Comparison of ENCODE assay signal across 8 cellular contexts in genomic region chr18:5073026-5073944, GRCh38.
DNase-seq lines count a peak whose midpoint lies in the region; ATAC-seq and TF ChIP-seq lines count a peak whose summit lies in the region.

No MANE protein-coding gene starts in this region.

- H3K4me1 ChIP-seq in mammary epithelial cell (ENCODE audit: insufficient read depth, low read length) (no peaks in the 10 kb centered on the region), lung (ENCODE audit: control insufficient read depth in 2 of 2, insufficient read depth in 2 of 2, low read length in 2 of 2) (no peaks in the 10 kb centered on the region)

- H3K4me3 ChIP-seq in mammary epithelial cell (replicated peaks in 1 of 3; ENCODE audit: insufficient read depth in 1 of 3, low read depth in 2 of 3, low read length in 3 of 3) (no peak overlapping the region), lung (no peak overlapping the region)

- H3K27ac ChIP-seq in mammary epithelial cell (ENCODE audit: insufficient read depth, low read depth, low read length) (no peak overlapping the region), lung (ENCODE audit: low read depth in 1 of 2, low read length in 1 of 2) (no peak overlapping the region)

- intact Hi-C loops in mammary epithelial cell (cut with micrococcal nuclease) = loop anchor here (1.0 to 10.0 kb wide), 4 partner anchors 33 to 1814 kb away; no protein-coding TSS in a partner anchor

- H2AFZ ChIP-seq in mammary epithelial cell (ENCODE audit: low read depth, low read length) = no peak overlapping the region

- 38% methylated on average over 9 of the region's 9 CpGs for WGBS in mammary epithelial cell (ENCODE audit: low coverage, missing lambda C conversion rate)
- 41 to 55% methylated on average over 9 of the region's 9 CpGs for WGBS in lung, 2 donors

- dilution Hi-C loops in mammary epithelial cell (cut with HindIII; ENCODE audit: low sequenced_read_pairs) = no loop called here

- no peaks in the 10 kb centered on the region for H4K20me1 ChIP-seq in mammary epithelial cell (ENCODE audit: insufficient read depth, low read length)

- H3K36me3 ChIP-seq in mammary epithelial cell (ENCODE audit: insufficient read depth, low read length) = no peaks in the 10 kb centered on the region
- H3K36me3 ChIP-seq in lung (ENCODE audit: control insufficient read depth in 2 of 2, insufficient read depth in 2 of 2, low read length in 2 of 2) = no peaks in the 10 kb centered on the region

- BruUV-seq in mammary epithelial cell (replicated peaks; lab: Mats Ljungman, UMichigan) = no TSS peak

- H3K79me2 ChIP-seq in mammary epithelial cell (ENCODE audit: insufficient read depth, low read length) = no peaks in the 10 kb centered on the region

- H3K9ac ChIP-seq in mammary epithelial cell (ENCODE audit: insufficient read depth, low read length) = no peak overlapping the region

- DNase-seq in D341Med (ENCODE audit: low spot score) = peak; percentile 76
- DNase-seq in NOMO-1 treated with dmso at 0.1 percent for 144 hours (lab: John Stamatoyannopoulos, UW; ENCODE audit: unreplicated experiment) = peak; percentile 4
- peak; percentile 4 for DNase-seq in mammary epithelial cell
- no peak for DNase-seq in lung (ENCODE audit: low spot score)
- no peak for DNase-seq in epidermal melanocyte (ENCODE audit: insufficient read length, low spot score)

- H3K9me3 ChIP-seq in mammary epithelial cell (replicated peaks; ENCODE audit: insufficient read depth, low read length) (peaks cover 2% of the 10 kb centered on the region), lung (ENCODE audit: control insufficient read depth in 2 of 2, insufficient read depth in 1 of 2, low read length in 1 of 2) (no peaks in the 10 kb centered on the region)

- H3K27me3 ChIP-seq in mammary epithelial cell (ENCODE audit: insufficient read depth, low read length) = no peaks in the 10 kb centered on the region
- no peaks in the 10 kb centered on the region for H3K27me3 ChIP-seq in lung (ENCODE audit: control insufficient read depth, insufficient read depth)

- no peak overlapping the region for H3K4me2 ChIP-seq in mammary epithelial cell (ENCODE audit: insufficient read depth, low read depth, low read length)

- CTCF ChIA-PET in mammary epithelial cell (lab: Charles Lee; ENCODE audit: low non-redundant PET) = no interaction called here

- peak; percentile 63 for ATAC-seq in GM18873 (IDR thresholded peaks at IDR 0.05; ENCODE audit: low FRiP score, unreplicated experiment)
- ATAC-seq in HG03521 (IDR thresholded peaks at IDR 0.05; ENCODE audit: unreplicated experiment) = peak; percentile 62
- peak; percentile 64 for ATAC-seq in lung (ENCODE audit: insufficient read depth, low FRiP score)
- no peak for ATAC-seq in GM19455 (IDR thresholded peaks at IDR 0.05; ENCODE audit: unreplicated experiment)

- in situ Hi-C loops in mammary epithelial cell (cut with MboI; ENCODE audit: low sequenced_read_pairs in 2 of 2) = loop anchor here in 1 of 2 donors (25.0 kb wide), 1 partner anchor 961 kb away; no protein-coding TSS in a partner anchor

- TF ChIP-seq CTCF in mammary epithelial cell (conservative IDR thresholded peaks at IDR 0.05 in 1 of 2, IDR thresholded peaks at IDR 0.05 in 1 of 2; ENCODE audit: extremely low read depth in 1 of 2, insufficient read depth in 1 of 2, low read depth in 1 of 2, low read length in 2 of 2) (peak; percentile 34 to 54), lung (IDR thresholded peaks at IDR 0.05; ENCODE audit: control extremely low read depth, extremely low read depth) (peak; percentile 3)

Comparison
In these comparisons a context has a peak if more than half of its experiments do, and no peak if none do; other contexts are left out.
1. DNase-seq: peak in D341Med (single experiment), NOMO-1 treated with dmso at 0.1 percent for 144 hours (single experiment) and mammary epithelial cell (single experiment); none in lung (single experiment) and epidermal melanocyte (single experiment).